23 cellular contexts compared by ENCODE assay signal in genomic region chr5:138620661-138621224, GRCh38.
"Had no signal": no experiment of that assay in that cellular context is flagged by ENCODE, and none has a peak within 500 bp of the region (broad histone marks: within the 10 kb centered on the region; RNA-seq: fewer than 3 reads in every experiment).

No MANE protein-coding gene starts in this region.

- H3K4me3 ChIP-seq: SJSA1, SK-N-MC had no signal

- H3K27me3 ChIP-seq: SJSA1 had no signal

- H3K36me3 ChIP-seq: SJSA1 had no signal

- H3K4me1 ChIP-seq: SJSA1 had no signal

- H3K9ac ChIP-seq: KMS-11 had no signal

- H3K4me2 ChIP-seq: KMS-11 had no signal

- FAIRE-seq: RCC 7860 had no signal

- H3K27ac ChIP-seq: HL-60, KMS-11, SJSA1, SK-N-MC had no signal

- DNase-seq: IMR-90, Kasumi-1, MV-4-11, NCI-H1048, NCI-H1105, NCI-H1417, NCI-H1436 treated with DMSO at 0.1 percent for 48 hours, NCI-H1694, NCI-H187 treated with DMSO at 0.1 percent for 48 hours, NCI-H2029 treated with DMSO at 0.1 percent for 48 hours, NCI-H2171, NCI-H226, NCI-H446 treated with DMSO at 0.1 percent for 48 hours, NCI-H510A treated with DMSO at 0.1 percent for 48 hours, NCI-H526, Right ventricle myocardium superior, RPMI8226, SIG-M5 had no signal

- H3K9me3 ChIP-seq: SJSA1 had no signal
